ENCODE assay signal across 7 cellular contexts in genomic region chr7:50092579-50093411, GRCh38. TPM values are rescaled to one million over a fixed set of nuclear protein-coding genes. Genes with fewer than 3 reads are reported as not detected.
DNase-seq lines count a peak whose midpoint lies in the region; TF ChIP-seq lines count a peak whose summit lies in the region.

Gene ZPBP, minus strand, starts transcription at chr7:50093246. Its CDS starts 52 bp downstream, at chr7:50093194.

- H3K36me3 Mint-ChIP-seq in T-helper 2 cell treated with Interferon-gamma antibody and Interleukin-4, amounts not matched to agents 5 μg/mL and 100 μg/mL, for 36 hours (ENCODE audit: low read depth): no peaks in the 10 kb centered on the region

- peaks cover 9% of the 10 kb centered on the region for H3K4me1 Mint-ChIP-seq in T-helper 2 cell treated with Interferon-gamma antibody and Interleukin-4, amounts not matched to agents 5 μg/mL and 100 μg/mL, for 36 hours (ENCODE audit: low read depth)

- H3K4me3 ChIP-seq in HFF-Myc (replicated peaks; ENCODE audit: low read depth, low read length) (0 out of 2 replicates have a peak within 1 kb of the TSS, but pooled peaks have one; percentile 1), kidney epithelial cell (ENCODE audit: low read depth, low read length) (peak within 1 kb of the TSS; percentile 62)

- no peaks in the 10 kb centered on the region for H3K27me3 ChIP-seq in kidney epithelial cell (ENCODE audit: control insufficient read depth, insufficient read depth, low read length)

- TF ChIP-seq CTCF in GM12873 (IDR thresholded peaks at IDR 0.05; ENCODE audit: insufficient read depth, low read depth, low read length, missing control alignments) (peak; percentile 65), HFF-Myc (IDR thresholded peaks at IDR 0.05; ENCODE audit: low read depth, low read length, missing control alignments) (peak; percentile 54), kidney epithelial cell (IDR thresholded peaks at IDR 0.05; ENCODE audit: insufficient read depth, low read length, poor library complexity, severe bottlenecking) (peak; percentile 70)

- peak; percentile 9 for DNase-seq in HFF-Myc (ENCODE audit: extremely low read depth, low read depth)
- DNase-seq in MV-4-11 (lab: John Stamatoyannopoulos, UW): peak; percentile 43
- peak; percentile 43 for DNase-seq in T-helper 2 cell treated with Interferon-gamma antibody and Interleukin-4, amounts not matched to agents 5 μg/mL and 100 μg/mL, for 36 hours (ENCODE audit: low spot score)
- DNase-seq in T47D (ENCODE audit: low read depth in 1 of 2, low spot score in 1 of 2): peak; percentile 33 to 75
- DNase-seq in kidney epithelial cell (ENCODE audit: low read depth): no peak
- DNase-seq in stimulated activated CD4-positive, alpha-beta T cell treated with anti-CD3 and anti-CD28 coated beads, Interleukin-1b, Interleukin-23, amount 100 ng/mL, for 48 hours: peak; percentile 61

- no peaks in the 10 kb centered on the region for H3K36me3 ChIP-seq in kidney epithelial cell (ENCODE audit: control insufficient read depth, insufficient read depth, low read length)

- peak within 1 kb of the TSS; percentile 82 for H3K4me3 Mint-ChIP-seq in T-helper 2 cell treated with Interferon-gamma antibody and Interleukin-4, amounts not matched to agents 5 μg/mL and 100 μg/mL, for 36 hours

- peaks cover 16% of the 10 kb centered on the region for H3K27me3 Mint-ChIP-seq in T-helper 2 cell treated with Interferon-gamma antibody and Interleukin-4, amounts not matched to agents 5 μg/mL and 100 μg/mL, for 36 hours (ENCODE audit: low read depth)

- peak within 1 kb of the TSS; percentile 79 for H3K27ac Mint-ChIP-seq in T-helper 2 cell treated with Interferon-gamma antibody and Interleukin-4, amounts not matched to agents 5 μg/mL and 100 μg/mL, for 36 hours

- in situ Hi-C loops in T47D (cut with HindIII; ENCODE audit: low pct_unique_long_range_greater_than_20kb, low sequenced_read_pairs): no loop called here

- H3K9me3 Mint-ChIP-seq in T-helper 2 cell treated with Interferon-gamma antibody and Interleukin-4, amounts not matched to agents 5 μg/mL and 100 μg/mL, for 36 hours: no peaks in the 10 kb centered on the region

RNA-seq across cellular contexts. Expression of gene ZPBP, which starts in this region (rescaled TPM):
- 0.13 TPM in 1 of 2 replicates, not detected in the other for total RNA-seq in kidney epithelial cell
